1 cellular context compared by ENCODE assay signal in genomic region chr20:21133404-21133803, GRCh38.
TF ChIP-seq lines count a peak whose summit lies in the region.

No MANE protein-coding gene starts in this region.

TF ChIP-seq in H1, 55 proteins besides CTCF, POLR2A, EP300 and RAD21:
- no peak for TF ChIP-seq HDAC6 (IDR thresholded peaks at IDR 0.05; ENCODE audit: low read depth, low read length)
- no peak for TF ChIP-seq TBP (IDR thresholded peaks at IDR 0.05; ENCODE audit: low read depth, low read length)
- no peak for TF ChIP-seq CHD1 (IDR thresholded peaks at IDR 0.05; ENCODE audit: low read depth, low read length)
- no peak for TF ChIP-seq CBX5 (IDR thresholded peaks at IDR 0.05; ENCODE audit: low read depth, low read length)
- TF ChIP-seq HDAC2 (IDR thresholded peaks at IDR 0.05; ENCODE audit: borderline replicate concordance in 1 of 2, low read depth in 2 of 2, low read length in 2 of 2), result no peak
- no peak for TF ChIP-seq SIRT6 (IDR thresholded peaks at IDR 0.05; ENCODE audit: low read length)
- no peak for TF ChIP-seq BCL11A (IDR thresholded peaks at IDR 0.05; ENCODE audit: low read depth in 2 of 2, low read length in 2 of 2)
- no peak for TF ChIP-seq NRF1 (IDR thresholded peaks at IDR 0.05; ENCODE audit: low read depth, low read length)
- no peak for TF ChIP-seq RXRA (IDR thresholded peaks at IDR 0.05; ENCODE audit: insufficient read depth, low read depth, low read length)
- no peak for TF ChIP-seq CBX8 (IDR thresholded peaks at IDR 0.05; ENCODE audit: borderline replicate concordance, low read depth, low read length)
- TF ChIP-seq JUN (IDR thresholded peaks at IDR 0.05; ENCODE audit: low read depth, low read length), result no peak
- TF ChIP-seq SP2 (IDR thresholded peaks at IDR 0.05; ENCODE audit: low read length), result no peak
- no peak for TF ChIP-seq RNF2 (IDR thresholded peaks at IDR 0.05; ENCODE audit: borderline replicate concordance, low read depth, low read length, missing control alignments, poor library complexity, severe bottlenecking)
- TF ChIP-seq KDM4A (IDR thresholded peaks at IDR 0.05; ENCODE audit: low read depth, low read length, severe bottlenecking), result no peak
- no peak for TF ChIP-seq YY1 (IDR thresholded peaks at IDR 0.05; ENCODE audit: low read depth, low read length)
- TF ChIP-seq MAX (IDR thresholded peaks at IDR 0.05), result no peak
TF ChIP-seq in H1: peak in this region for 0.
